In the genomic region with DNA sequence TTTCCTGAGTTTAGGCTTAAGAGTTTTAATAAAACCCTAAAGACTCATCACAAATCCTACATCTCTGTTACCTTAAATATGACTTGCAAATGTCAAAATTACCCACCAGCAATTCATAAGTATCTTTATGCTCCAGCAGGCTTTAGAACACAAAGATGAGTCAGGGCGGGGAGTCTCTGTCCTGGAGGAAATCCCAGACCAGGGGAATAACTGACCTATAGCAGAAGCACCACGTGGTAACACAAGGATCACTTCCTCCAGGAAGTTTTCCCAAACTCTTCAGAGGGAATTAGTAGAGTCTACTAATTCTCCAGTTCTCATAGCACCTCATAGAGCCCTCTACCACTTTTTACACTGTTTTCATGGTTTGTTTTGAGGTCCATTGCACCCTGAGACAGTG, we compare ENCODE assay signal across 21 cellular contexts.
A peak's percentile ranks its signal among the peaks of the same experiment; 100 is the strongest.
DNase-seq lines count a peak whose midpoint lies in the region; ATAC-seq and TF ChIP-seq lines count a peak whose summit lies in the region.
"Had no signal": no experiment of that assay in that cellular context is flagged by ENCODE, and none has a peak within 500 bp of the region (broad histone marks: within the 10 kb centered on the region; RNA-seq: fewer than 3 reads in every experiment).

No MANE protein-coding gene starts in this region.

- WGBS in sigmoid colon, 2 donors = 75 to 84% methylated on average over 2 of the region's 2 CpGs

- H3K4me1 ChIP-seq in SJCRH30 (peaks cover 24% of the 10 kb centered on the region), sigmoid colon (peaks cover 0 to 88% (median 82%) of the 10 kb centered on the region in 4 donors)
- H3K4me1 ChIP-seq: lower lobe of right lung had no signal

- H3K27me3 ChIP-seq in SJCRH30 (no peaks in the 10 kb centered on the region), sigmoid colon (no peaks in the 10 kb centered on the region)
- H3K27me3 ChIP-seq: heart left ventricle, stomach had no signal

- no peak for ATAC-seq in stimulated activated memory B cell treated with anti-CD40 and anti-IgM and Interleukin-4, amounts not matched to agents 10 μg/mL and 1 μg/mL and 100 μg/mL, for 72 hours
- ATAC-seq in GM21447 (IDR thresholded peaks at IDR 0.05; ENCODE audit: unreplicated experiment) = no peak
- ATAC-seq: heart left ventricle; naive thymus-derived CD4-positive, alpha-beta T cell had no signal

- H3K4me1 Mint-ChIP-seq in stimulated activated memory B cell treated with anti-CD40 and anti-IgM and Interleukin-4, amounts not matched to agents 10 μg/mL and 1 μg/mL and 100 μg/mL, for 72 hours = no peaks in the 10 kb centered on the region
- H3K4me1 Mint-ChIP-seq: CD4-positive, CD25-positive, alpha-beta regulatory T cell; naive thymus-derived CD4-positive, alpha-beta T cell had no signal

- no peak overlapping the region for H3K27ac Mint-ChIP-seq in stimulated activated memory B cell treated with anti-CD40 and anti-IgM and Interleukin-4, amounts not matched to agents 10 μg/mL and 1 μg/mL and 100 μg/mL, for 72 hours
- H3K27ac Mint-ChIP-seq: naive thymus-derived CD4-positive, alpha-beta T cell had no signal

- in situ Hi-C loops in KBM-7 (cut with MboI; ENCODE audit: low pct_unique_long_range_greater_than_20kb, low sequenced_read_pairs) = no loop called here

- peaks cover 18% of the 10 kb centered on the region for H3K27me3 Mint-ChIP-seq in stimulated activated memory B cell treated with anti-CD40 and anti-IgM and Interleukin-4, amounts not matched to agents 10 μg/mL and 1 μg/mL and 100 μg/mL, for 72 hours

- no peak for TF ChIP-seq POLR2A in sigmoid colon (IDR thresholded peaks at IDR 0.05)

- TF ChIP-seq EP300 in sigmoid colon (IDR thresholded peaks at IDR 0.05) = no peak

- no peaks in the 10 kb centered on the region for H3K36me3 Mint-ChIP-seq in stimulated activated memory B cell treated with anti-CD40 and anti-IgM and Interleukin-4, amounts not matched to agents 10 μg/mL and 1 μg/mL and 100 μg/mL, for 72 hours
- H3K36me3 Mint-ChIP-seq: CD4-positive, CD25-positive, alpha-beta regulatory T cell; naive thymus-derived CD4-positive, alpha-beta T cell had no signal

- TF ChIP-seq CTCF in fibroblast of villous mesenchyme (IDR thresholded peaks at IDR 0.05; ENCODE audit: insufficient read depth, low read depth, low read length) (no peak), sigmoid colon (IDR thresholded peaks at IDR 0.05) (no peak)

- H3K4me3 Mint-ChIP-seq in stimulated activated memory B cell treated with anti-CD40 and anti-IgM and Interleukin-4, amounts not matched to agents 10 μg/mL and 1 μg/mL and 100 μg/mL, for 72 hours = no peak overlapping the region
- H3K4me3 Mint-ChIP-seq: naive thymus-derived CD4-positive, alpha-beta T cell had no signal

- no peaks in the 10 kb centered on the region for H3K9me3 Mint-ChIP-seq in stimulated activated memory B cell treated with anti-CD40 and anti-IgM and Interleukin-4, amounts not matched to agents 10 μg/mL and 1 μg/mL and 100 μg/mL, for 72 hours
- H3K9me3 Mint-ChIP-seq: naive thymus-derived CD4-positive, alpha-beta T cell had no signal

- peak overlapping the region; percentile 2; the same call in 1 of the 2 replicates for H3K27ac ChIP-seq in SJCRH30
- peak overlapping the region; percentile 3 to 82 (median 74) for H3K27ac ChIP-seq in sigmoid colon
- H3K27ac ChIP-seq: lower lobe of right lung, stomach had no signal

- H3K4me3 ChIP-seq in SJCRH30 (no peak overlapping the region), fibroblast of villous mesenchyme (ENCODE audit: low read depth, low read length) (no peak overlapping the region), sigmoid colon (no peak overlapping the region)
- H3K4me3 ChIP-seq: heart left ventricle, lower lobe of right lung, stomach had no signal

- H3K9me3 ChIP-seq in SJCRH30 (replicated peaks) = no peaks in the 10 kb centered on the region
- no peaks in the 10 kb centered on the region for H3K9me3 ChIP-seq in sigmoid colon
- H3K9me3 ChIP-seq: heart left ventricle, lower lobe of right lung, stomach had no signal

- DNase-seq in EH (ENCODE audit: low read depth) (peak; percentile 75), SJCRH30 (no peak), fibroblast of villous mesenchyme (ENCODE audit: low read depth) (peak; percentile 24), sigmoid colon (no peak), KBM-7 (no peak), activated T-cell treated with anti-CD3 and anti-CD28 coated beads for 4 hours (no peak)
- DNase-seq: activated naive CD4-positive, alpha-beta T cell; anterior cingulate cortex; CD4-positive, CD25-positive, alpha-beta regulatory T cell; cerebellar nuclear complex; DMS79; effector memory CD4-positive, alpha-beta T cell; heart left ventricle; lower lobe of right lung; MV-4-11; naive thymus-derived CD4-positive, alpha-beta T cell; NCI-H187; NCI-H446; stomach had no signal

- peaks cover 14% of the 10 kb centered on the region for H3K36me3 ChIP-seq in SJCRH30
- H3K36me3 ChIP-seq in sigmoid colon = peaks cover 0 to 15% (median 6%) of the 10 kb centered on the region in 4 donors

- intact Hi-C loops in sigmoid colon (cut with DNase I) = no loop called here

Comparison
In these comparisons a context has a peak if more than half of its experiments do, and no peak if none do; other contexts are left out.
1. DNase-seq: peak in EH (single experiment) and fibroblast of villous mesenchyme (single experiment); none in SJCRH30 (0 of 2), sigmoid colon (single experiment), KBM-7 (single experiment) and activated T-cell treated with anti-CD3 and anti-CD28 coated beads for 4 hours (single experiment).